Comparison of ENCODE assay signal across 8 cellular contexts in the genomic region with DNA sequence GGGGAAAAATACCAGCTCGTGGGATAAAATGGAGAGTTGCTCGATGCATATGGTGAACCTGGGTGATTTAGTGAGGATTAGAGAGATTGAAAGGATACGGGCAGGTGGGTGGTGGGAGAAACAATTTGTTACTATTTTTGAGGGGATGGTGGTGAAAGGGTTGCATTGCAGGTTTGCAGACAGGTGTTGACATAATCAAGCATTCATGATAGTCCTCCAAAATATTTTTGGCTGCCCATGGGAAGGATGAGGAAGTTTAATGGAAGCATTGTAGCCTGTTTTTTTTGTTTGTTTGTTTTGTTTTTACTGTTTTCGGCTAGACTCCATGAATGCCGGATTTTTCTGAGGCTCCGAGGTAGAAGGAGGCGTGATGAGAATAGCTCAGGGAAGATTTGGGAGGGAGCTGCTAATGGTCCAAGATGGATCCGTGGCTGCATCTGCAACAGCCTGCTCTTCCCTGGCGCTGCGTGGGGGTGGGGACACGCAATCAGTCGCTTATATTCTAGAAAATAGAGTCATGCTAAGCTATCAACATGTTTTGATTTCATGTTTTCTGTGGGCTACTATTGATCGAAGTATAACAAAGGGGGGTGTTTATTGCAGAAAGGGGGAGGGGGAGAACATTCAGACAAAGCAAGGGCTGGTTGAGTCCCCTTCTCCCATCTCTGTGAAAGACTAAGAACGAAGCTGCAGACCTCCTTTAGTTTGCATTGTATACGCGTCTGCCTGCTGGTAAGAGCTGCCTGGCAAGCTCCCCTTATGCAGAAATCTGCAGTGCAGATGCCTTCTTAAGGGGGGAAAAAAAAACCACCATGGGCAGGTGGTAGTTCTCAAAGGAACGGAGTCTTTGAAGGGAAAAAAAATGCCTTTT.
A peak's percentile ranks its signal among the peaks of the same experiment; 100 is the strongest.
DNase-seq lines count a peak whose midpoint lies in the region; ATAC-seq and TF ChIP-seq lines count a peak whose summit lies in the region.

No MANE protein-coding gene starts in this region.

- peak; percentile 20 for TF ChIP-seq CTCF in GM06990 (IDR thresholded peaks at IDR 0.05; ENCODE audit: insufficient read depth, low read length, poor library complexity, severe bottlenecking)

- no peaks in the 10 kb centered on the region for H3K27me3 ChIP-seq in GM06990 (replicated peaks; ENCODE audit: control insufficient read depth, insufficient read depth, low read length)

- no peaks in the 10 kb centered on the region for H3K9me3 Mint-ChIP-seq in central memory CD8-positive, alpha-beta T cell

- H3K27ac Mint-ChIP-seq in central memory CD8-positive, alpha-beta T cell (ENCODE audit: low read depth) = peak overlapping the region; percentile 75

- peak; percentile 4 for ATAC-seq in HG03097 (IDR thresholded peaks at IDR 0.05; ENCODE audit: low FRiP score, unreplicated experiment)
- peak; percentile 31 for ATAC-seq in central memory CD8-positive, alpha-beta T cell (replicated peaks; ENCODE audit: extremely low read depth, poor library complexity, severe bottlenecking)

- H3K36me3 ChIP-seq in GM06990 (ENCODE audit: control insufficient read depth, insufficient read depth, low read length) = no peaks in the 10 kb centered on the region

- H3K27me3 Mint-ChIP-seq in central memory CD8-positive, alpha-beta T cell = no peaks in the 10 kb centered on the region

- H3K4me3 ChIP-seq in GM06990 (replicated peaks; ENCODE audit: low read depth, low read length) = peak overlapping the region; percentile 87

- H3K4me1 Mint-ChIP-seq in central memory CD8-positive, alpha-beta T cell = peaks cover 23% of the 10 kb centered on the region

- peak overlapping the region; percentile 86 for H3K4me3 Mint-ChIP-seq in central memory CD8-positive, alpha-beta T cell

- peaks cover 9% of the 10 kb centered on the region for H3K36me3 Mint-ChIP-seq in central memory CD8-positive, alpha-beta T cell (ENCODE audit: insufficient read depth)

- DNase-seq in GM06990 (ENCODE audit: extremely low read depth, insufficient read length) = no peak
- peak; percentile 75 for DNase-seq in OCI-M1 (lab: John Stamatoyannopoulos, UW)
- no peak for DNase-seq in central memory CD8-positive, alpha-beta T cell (ENCODE audit: low spot score in 2 of 2)
- peak; percentile 64 for DNase-seq in left kidney (ENCODE audit: low read depth, low spot score)
- DNase-seq in stimulated activated CD8-positive, alpha-beta memory T cell treated with anti-CD3 and anti-CD28 coated beads, Interleukin-4, amount 100 ng/mL, for 24 hours (ENCODE audit: low read depth) = peak; percentile 11
- no peak for DNase-seq in T-helper 9 cell
- no peak for DNase-seq in NK-92 (lab: John Stamatoyannopoulos, UW; ENCODE audit: unreplicated experiment)

Comparison
In these comparisons a context has a peak if more than half of its experiments do, and no peak if none do; other contexts are left out.
1. DNase-seq: peak in OCI-M1 (single experiment), left kidney (single experiment) and stimulated activated CD8-positive, alpha-beta memory T cell treated with anti-CD3 and anti-CD28 coated beads, Interleukin-4, amount 100 ng/mL, for 24 hours (single experiment); none in GM06990 (single experiment), central memory CD8-positive, alpha-beta T cell (0 of 2), T-helper 9 cell (single experiment) and NK-92 (single experiment).